8 cellular contexts compared by ENCODE assay signal in genomic region chr3:122679467-122680291, GRCh38. TPM values are rescaled to one million over a fixed set of nuclear protein-coding genes. Genes with fewer than 3 reads are reported as not detected.
A peak's percentile ranks its signal among the peaks of the same experiment; 100 is the strongest.
DNase-seq lines count a peak whose midpoint lies in the region; ATAC-seq and TF ChIP-seq lines count a peak whose summit lies in the region.

No MANE protein-coding gene starts in this region.

- H3K23ac ChIP-seq in H9 (ENCODE audit: insufficient read length, low read depth, low read length), result no peak overlapping the region

- no peak overlapping the region for H2AK5ac ChIP-seq in H9 (ENCODE audit: insufficient read length, low read length)

- peak overlapping the region; percentile 76 to 83 for H3K4me3 Mint-ChIP-seq in H9
- H3K4me3 Mint-ChIP-seq in activated naive CD8-positive, alpha-beta T cell treated with anti-CD3 and anti-CD28 coated beads, Interleukin-2, amount 50 U/mL, for 24 hours, result peak overlapping the region; percentile 97

- H3K4me2 ChIP-seq in H9 (ENCODE audit: insufficient read depth, insufficient read length, low read length), result peak overlapping the region; percentile 52

- H3K23me2 ChIP-seq in H9 (ENCODE audit: insufficient read length, low read depth, low read length, poor library complexity, severe bottlenecking), result peaks cover 17% of the 10 kb centered on the region

- H2BK15ac ChIP-seq in H9 (ENCODE audit: low read depth, low read length), result no peak overlapping the region

- peaks cover 7% of the 10 kb centered on the region; the same call in 1 of the 2 replicates for H3K4me1 ChIP-seq in H9 (ENCODE audit: insufficient read depth, low read length)

- DNase-seq in GM03348 (ENCODE audit: low spot score), result peak; percentile 11
- DNase-seq in H9, result peak; percentile 29
- DNase-seq in NCI-H2196 (lab: John Stamatoyannopoulos, UW; ENCODE audit: unreplicated experiment), result peak; percentile 67
- no peak for DNase-seq in activated naive CD8-positive, alpha-beta T cell treated with anti-CD3 and anti-CD28 coated beads, Interleukin-2, amount 50 U/mL, for 24 hours
- peak; percentile 9 for DNase-seq in hepatic stellate cell (ENCODE audit: low spot score)
- DNase-seq in skeletal muscle cell (ENCODE audit: low read depth), result no peak
- no peak for DNase-seq in NCI-H1694 treated with DMSO at 0.1 percent for 48 hours (lab: John Stamatoyannopoulos, UW)

- H4K91ac ChIP-seq in H9 (ENCODE audit: insufficient read length, low read depth, low read length), result no peak overlapping the region

- H3K9me3 Mint-ChIP-seq in H9, result peaks cover 3 to 4% of the 10 kb centered on the region in 2 experiments; a peak in 4 of 5 replicates
- H3K9me3 Mint-ChIP-seq in activated naive CD8-positive, alpha-beta T cell treated with anti-CD3 and anti-CD28 coated beads, Interleukin-2, amount 50 U/mL, for 24 hours, result no peaks in the 10 kb centered on the region

- H3K27ac Mint-ChIP-seq in H9, result no peak overlapping the region; a peak in 1 of 7 replicates
- H3K27ac Mint-ChIP-seq in activated naive CD8-positive, alpha-beta T cell treated with anti-CD3 and anti-CD28 coated beads, Interleukin-2, amount 50 U/mL, for 24 hours, result peak overlapping the region; percentile 94

- H3K36me3 Mint-ChIP-seq in H9 (ENCODE audit: insufficient read depth in 1 of 3, low read depth in 3 of 3), result peaks cover 0 to 4% (median 2%) of the 10 kb centered on the region in 3 experiments; a peak in 4 of 7 replicates
- peaks cover 15% of the 10 kb centered on the region for H3K36me3 Mint-ChIP-seq in activated naive CD8-positive, alpha-beta T cell treated with anti-CD3 and anti-CD28 coated beads, Interleukin-2, amount 50 U/mL, for 24 hours (ENCODE audit: low read depth)

- H4K8ac ChIP-seq in H9 (replicated peaks; ENCODE audit: insufficient read length, low read depth, low read length), result no peak overlapping the region

- H3K27me3 Mint-ChIP-seq in H9 (ENCODE audit: low read depth), result peaks cover 5% of the 10 kb centered on the region; the same call in 1 of the 2 replicates
- no peaks in the 10 kb centered on the region for H3K27me3 Mint-ChIP-seq in activated naive CD8-positive, alpha-beta T cell treated with anti-CD3 and anti-CD28 coated beads, Interleukin-2, amount 50 U/mL, for 24 hours

- H3K18ac ChIP-seq in H9 (ENCODE audit: insufficient read length, low read depth, low read length), result no peak overlapping the region

- H3K79me1 ChIP-seq in H9 (ENCODE audit: insufficient read depth, low read depth, low read length, poor library complexity, severe bottlenecking), result no peaks in the 10 kb centered on the region

- no peak overlapping the region for H3K9ac ChIP-seq in H9 (ENCODE audit: extremely low read depth, insufficient read length, low read length)

- no peak overlapping the region for H2BK120ac ChIP-seq in H9 (ENCODE audit: low read depth, low read length, poor library complexity, severe bottlenecking)

- peak overlapping the region; percentile 82 for H3K4me3 ChIP-seq in skeletal muscle cell (ENCODE audit: low read depth, low read length)

- TF ChIP-seq CTCF in H9 (conservative IDR thresholded peaks at IDR 0.05), result no peak; the same call in 1 of the 3 replicates

- H3K27ac ChIP-seq in H9 (ENCODE audit: insufficient read length, low read depth, low read length), result no peak overlapping the region

- peaks cover 22 to 23% of the 10 kb centered on the region in 2 experiments for H3K4me1 Mint-ChIP-seq in H9
- H3K4me1 Mint-ChIP-seq in activated naive CD8-positive, alpha-beta T cell treated with anti-CD3 and anti-CD28 coated beads, Interleukin-2, amount 50 U/mL, for 24 hours, result peaks cover 51% of the 10 kb centered on the region

- H2AFZ ChIP-seq in H9 (ENCODE audit: low read length), result peak overlapping the region; percentile 76

- H3K14ac ChIP-seq in H9 (ENCODE audit: insufficient read depth, low read length), result no peak overlapping the region

- no peak overlapping the region for H4K5ac ChIP-seq in H9 (ENCODE audit: insufficient read length, low read depth, low read length)

- H2BK12ac ChIP-seq in H9 (ENCODE audit: insufficient read length, low read depth, low read length), result no peak overlapping the region

- no peak overlapping the region for H3K4ac ChIP-seq in H9 (ENCODE audit: low read depth, low read length)

- H2BK20ac ChIP-seq in H9 (ENCODE audit: low read depth, low read length, poor library complexity, severe bottlenecking), result no peak overlapping the region

- no peaks in the 10 kb centered on the region for H3K79me2 ChIP-seq in H9 (ENCODE audit: insufficient read depth, low read length)

- WGBS in H9 (ENCODE audit: extremely low coverage, insufficient read length, low lambda C conversion rate), result no CpG with 5 or more reads among the region's 18 CpGs

- no peak overlapping the region for H2BK5ac ChIP-seq in H9 (ENCODE audit: insufficient read length, low read length)

- no peaks in the 10 kb centered on the region for H4K20me1 ChIP-seq in H9 (ENCODE audit: control insufficient read depth, insufficient read depth, insufficient read length)

- H3K27me3 ChIP-seq in H9 (ENCODE audit: insufficient read depth, low read length), result no peaks in the 10 kb centered on the region

- H3T11ph ChIP-seq in H9 (ENCODE audit: low read length), result no peak overlapping the region

- ATAC-seq in activated naive CD8-positive, alpha-beta T cell treated with anti-CD3 and anti-CD28 coated beads, Interleukin-2, amount 50 U/mL, for 24 hours, result peak; percentile 40
- ATAC-seq in HG02840 (IDR thresholded peaks at IDR 0.05; ENCODE audit: low FRiP score, unreplicated experiment), result no peak

- no peak overlapping the region for H3K56ac ChIP-seq in H9 (ENCODE audit: insufficient read length, low read depth, low read length)

- no peaks in the 10 kb centered on the region for H3K9me3 ChIP-seq in H9 (ENCODE audit: control insufficient read depth, low read depth, low read length)

RNA-seq across cellular contexts. Expression of gene PARP14, which starts 1.0 kb away (rescaled TPM):
- 16.4 and 17.4 TPM in 2 replicates for total RNA-seq in H9 (2021)

Comparison
In these comparisons a context has a peak if more than half of its experiments do, and no peak if none do; other contexts are left out.
1. DNase-seq: peak in GM03348 (single experiment), H9 (single experiment), NCI-H2196 (single experiment) and hepatic stellate cell (single experiment); none in activated naive CD8-positive, alpha-beta T cell treated with anti-CD3 and anti-CD28 coated beads, Interleukin-2, amount 50 U/mL, for 24 hours (single experiment), skeletal muscle cell (single experiment) and NCI-H1694 treated with DMSO at 0.1 percent for 48 hours (single experiment).